ENCODE assay signal across 10 cellular contexts in the genomic region with DNA sequence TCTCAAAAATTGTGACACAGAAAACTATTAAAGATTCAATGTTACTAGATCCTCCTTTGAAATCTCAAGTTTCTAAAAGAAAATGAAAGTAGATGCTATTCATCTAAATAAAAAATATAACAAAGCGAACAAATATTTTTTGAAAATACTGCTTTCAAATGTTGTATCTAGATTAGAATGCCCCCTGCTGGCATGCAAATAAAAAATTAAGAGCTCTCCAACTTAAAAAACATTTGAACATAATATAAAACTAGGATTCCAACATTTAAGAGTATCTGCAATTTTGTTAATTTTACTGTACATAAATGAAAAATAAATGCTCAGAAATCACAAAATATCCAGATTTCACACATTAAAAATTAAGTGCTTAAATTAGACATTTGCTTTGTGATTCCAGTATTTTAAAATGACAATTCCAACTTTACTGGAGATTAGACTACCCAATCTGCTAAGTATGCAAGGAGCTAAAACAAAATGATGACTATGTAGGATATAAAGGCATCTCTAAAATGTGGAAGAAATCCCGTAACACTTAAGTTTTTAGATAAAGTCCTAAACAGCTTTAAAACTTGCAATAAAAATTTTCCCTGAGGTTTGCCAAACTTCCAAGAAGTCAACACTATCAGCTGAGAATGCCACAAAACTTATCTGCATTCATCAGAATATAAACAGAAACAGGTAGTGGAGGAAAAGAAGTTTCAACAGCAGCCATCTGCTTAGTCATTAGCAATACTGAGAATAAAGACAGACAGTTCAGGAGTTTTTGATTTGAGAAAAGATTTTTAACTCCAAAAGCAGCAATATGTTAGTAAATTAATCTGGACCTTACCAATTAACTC. TPM values are rescaled to one million over a fixed set of nuclear protein-coding genes. Genes with fewer than 3 reads are reported as not detected.
DNase-seq lines count a peak whose midpoint lies in the region; ATAC-seq and TF ChIP-seq lines count a peak whose summit lies in the region.
"Had no signal": no experiment of that assay in that cellular context is flagged by ENCODE, and none has a peak within 500 bp of the region (broad histone marks: within the 10 kb centered on the region; RNA-seq: fewer than 3 reads in every experiment).

No MANE protein-coding gene starts in this region.

- no peak overlapping the region for H2BK5ac ChIP-seq in H9 (ENCODE audit: insufficient read length, low read length)

- H2AFZ ChIP-seq in H9 (ENCODE audit: low read length) = no peak overlapping the region

- no peak overlapping the region for H3K56ac ChIP-seq in H9 (ENCODE audit: insufficient read length, low read depth, low read length)

- H3K4me1 ChIP-seq in H9 (ENCODE audit: insufficient read depth, low read length) (no peaks in the 10 kb centered on the region; the same call in 1 of the 2 replicates), left lung (peaks cover 5 to 31% of the 10 kb centered on the region in 2 donors)

- H3K36me3 Mint-ChIP-seq in H9 (ENCODE audit: insufficient read depth in 1 of 3, low read depth in 3 of 3) = peaks cover 35 to 70% (median 67%) of the 10 kb centered on the region in 3 experiments
- H3K36me3 Mint-ChIP-seq in activated T-helper 2 cell treated with anti-CD3 and anti-CD28 coated beads, Interferon-gamma antibody, Interleukin-2, Interleukin-4, amounts not matched to agents 10 μg/mL and 5 μg/mL and 100 μg/mL, durations not matched to agents 14 hours and 24 hours and 36 hours (ENCODE audit: low read depth) = peaks cover 73% of the 10 kb centered on the region

- peaks cover 6% of the 10 kb centered on the region for H3K79me1 ChIP-seq in H9 (ENCODE audit: insufficient read depth, low read depth, low read length, poor library complexity, severe bottlenecking)

- H2BK20ac ChIP-seq in H9 (ENCODE audit: low read depth, low read length, poor library complexity, severe bottlenecking) = no peak overlapping the region

- no peaks in the 10 kb centered on the region for H3K27me3 ChIP-seq in H9 (ENCODE audit: insufficient read depth, low read length)
- no peaks in the 10 kb centered on the region for H3K27me3 ChIP-seq in left lung

- H3K23ac ChIP-seq in H9 (ENCODE audit: insufficient read length, low read depth, low read length) = no peak overlapping the region

- H4K8ac ChIP-seq in H9 (replicated peaks; ENCODE audit: insufficient read length, low read depth, low read length) = no peak overlapping the region

- peaks cover 48 to 65% of the 10 kb centered on the region in 2 experiments for H3K4me1 Mint-ChIP-seq in H9
- H3K4me1 Mint-ChIP-seq in activated T-helper 2 cell treated with anti-CD3 and anti-CD28 coated beads, Interferon-gamma antibody, Interleukin-2, Interleukin-4, amounts not matched to agents 10 μg/mL and 5 μg/mL and 100 μg/mL, durations not matched to agents 14 hours and 24 hours and 36 hours (ENCODE audit: low read depth) = peaks cover 44% of the 10 kb centered on the region

- H3K18ac ChIP-seq in H9 (ENCODE audit: insufficient read length, low read depth, low read length) = no peak overlapping the region

- TF ChIP-seq CTCF in H9 (conservative IDR thresholded peaks at IDR 0.05) (peak; percentile 29; the same call in 1 of the 3 replicates), left lung (IDR thresholded peaks at IDR 0.05) (peak in 1 of 2 donors; percentile 15)

- H3K9me3 ChIP-seq in H9 (ENCODE audit: control insufficient read depth, low read depth, low read length) (no peaks in the 10 kb centered on the region), left lung (no peaks in the 10 kb centered on the region)

- no peak overlapping the region for H3T11ph ChIP-seq in H9 (ENCODE audit: low read length)

- no peak overlapping the region for H3K27ac ChIP-seq in H9 (ENCODE audit: insufficient read length, low read depth, low read length)
- peak overlapping the region in 1 of 2 donors; percentile 9 for H3K27ac ChIP-seq in left lung

- peaks cover 0 to 60% of the 10 kb centered on the region in 2 donors for H3K36me3 ChIP-seq in left lung

- H4K91ac ChIP-seq in H9 (ENCODE audit: insufficient read length, low read depth, low read length) = no peak overlapping the region

- WGBS in H9 (ENCODE audit: extremely low coverage, insufficient read length, low lambda C conversion rate) = no CpG with 5 or more reads among the region's 2 CpGs

- no peak overlapping the region for H3K9ac ChIP-seq in H9 (ENCODE audit: extremely low read depth, insufficient read length, low read length)

- H4K5ac ChIP-seq in H9 (ENCODE audit: insufficient read length, low read depth, low read length) = no peak overlapping the region

- no peak overlapping the region for H3K4me3 ChIP-seq in left lung

- DNase-seq in AML-193 (lab: John Stamatoyannopoulos, UW) (peak; percentile 8 to 22), H9 (no peak), amniotic epithelial cell (ENCODE audit: low read depth) (peak; percentile 91), left lung (no peak), NCI-H2196 treated with DMSO at 0.1 percent for 48 hours (lab: John Stamatoyannopoulos, UW; ENCODE audit: unreplicated experiment) (no peak), AG08396 (ENCODE audit: low spot score) (no peak), mesenteric fat pad (ENCODE audit: low spot score) (no peak)
- no peak for DNase-seq in activated T-helper 2 cell treated with anti-CD3 and anti-CD28 coated beads, Interferon-gamma antibody, Interleukin-2, Interleukin-4, amounts not matched to agents 10 μg/mL and 5 μg/mL and 100 μg/mL, durations not matched to agents 14 hours and 24 hours and 36 hours (ENCODE audit: low spot score)
- DNase-seq: activated T-cell treated with anti-CD3 and anti-CD28 coated beads, Interleukin-2, amount 50 U/mL, for 48 hours; NCI-H774 had no signal

- H3K27ac Mint-ChIP-seq in H9 = peak overlapping the region in 1 of 3 experiments; percentile 85; a peak in 1 of 7 replicates
- H3K27ac Mint-ChIP-seq in activated T-helper 2 cell treated with anti-CD3 and anti-CD28 coated beads, Interferon-gamma antibody, Interleukin-2, Interleukin-4, amounts not matched to agents 10 μg/mL and 5 μg/mL and 100 μg/mL, durations not matched to agents 14 hours and 24 hours and 36 hours = no peak overlapping the region

- intact Hi-C loops in left lung (cut with DNase I) = no loop called here
- intact Hi-C loops in activated T-helper 2 cell treated with anti-CD3 and anti-CD28 coated beads, Interferon-gamma antibody, Interleukin-2, Interleukin-4, amounts not matched to agents 10 μg/mL and 5 μg/mL and 100 μg/mL, durations not matched to agents 14 hours and 24 hours and 36 hours (cut with micrococcal nuclease) = no loop called here

- no peaks in the 10 kb centered on the region for H4K20me1 ChIP-seq in H9 (ENCODE audit: control insufficient read depth, insufficient read depth, insufficient read length)

- H2AK5ac ChIP-seq in H9 (ENCODE audit: insufficient read length, low read length) = no peak overlapping the region

- no peak overlapping the region for H3K4ac ChIP-seq in H9 (ENCODE audit: low read depth, low read length)

- peaks cover 29% of the 10 kb centered on the region for H3K79me2 ChIP-seq in H9 (ENCODE audit: insufficient read depth, low read length)

- no peaks in the 10 kb centered on the region for H3K23me2 ChIP-seq in H9 (ENCODE audit: insufficient read length, low read depth, low read length, poor library complexity, severe bottlenecking)

- H3K27me3 Mint-ChIP-seq in H9 (ENCODE audit: low read depth) = no peaks in the 10 kb centered on the region
- no peaks in the 10 kb centered on the region for H3K27me3 Mint-ChIP-seq in activated T-helper 2 cell treated with anti-CD3 and anti-CD28 coated beads, Interferon-gamma antibody, Interleukin-2, Interleukin-4, amounts not matched to agents 10 μg/mL and 5 μg/mL and 100 μg/mL, durations not matched to agents 14 hours and 24 hours and 36 hours (ENCODE audit: low read depth)

- H2BK12ac ChIP-seq in H9 (ENCODE audit: insufficient read length, low read depth, low read length) = no peak overlapping the region

- H2BK120ac ChIP-seq in H9 (ENCODE audit: low read depth, low read length, poor library complexity, severe bottlenecking) = no peak overlapping the region

- H3K14ac ChIP-seq in H9 (ENCODE audit: insufficient read depth, low read length) = no peak overlapping the region

- peak overlapping the region in 1 of 2 experiments; percentile 31; a peak in 1 of 5 replicates for H3K4me3 Mint-ChIP-seq in H9
- no peak overlapping the region for H3K4me3 Mint-ChIP-seq in activated T-helper 2 cell treated with anti-CD3 and anti-CD28 coated beads, Interferon-gamma antibody, Interleukin-2, Interleukin-4, amounts not matched to agents 10 μg/mL and 5 μg/mL and 100 μg/mL, durations not matched to agents 14 hours and 24 hours and 36 hours (ENCODE audit: low read depth)

- H3K9me3 Mint-ChIP-seq in H9 = no peaks in the 10 kb centered on the region
- no peaks in the 10 kb centered on the region for H3K9me3 Mint-ChIP-seq in activated T-helper 2 cell treated with anti-CD3 and anti-CD28 coated beads, Interferon-gamma antibody, Interleukin-2, Interleukin-4, amounts not matched to agents 10 μg/mL and 5 μg/mL and 100 μg/mL, durations not matched to agents 14 hours and 24 hours and 36 hours

- no peak overlapping the region for H3K4me2 ChIP-seq in H9 (ENCODE audit: insufficient read depth, insufficient read length, low read length)

- peak; percentile 18 for ATAC-seq in left lung

- no peak overlapping the region for H2BK15ac ChIP-seq in H9 (ENCODE audit: low read depth, low read length)

RNA-seq across cellular contexts. Expression of a gene that starts 32.6 kb away (rescaled TPM):
- total RNA-seq in H9 (2021) = 286 and 287 TPM in 2 replicates
- 100 to 1,000 TPM in 1 of 2 donors, 10 to 100 TPM in 1; 89.8 to 128 TPM for total RNA-seq in left lung
- total RNA-seq in mesenteric fat pad = 112 TPM
- total RNA-seq in activated T-helper 2 cell treated with anti-CD3 and anti-CD28 coated beads, Interferon-gamma antibody, Interleukin-2, Interleukin-4, amounts not matched to agents 10 μg/mL and 5 μg/mL and 100 μg/mL, durations not matched to agents 14 hours and 24 hours and 36 hours = 233 and 239 TPM in 2 replicates

Comparison
In these comparisons a context has a peak if more than half of its experiments do, and no peak if none do; other contexts are left out.
1. DNase-seq: peak in AML-193 (2 of 2) and amniotic epithelial cell (single experiment); none in H9 (single experiment), left lung (0 of 2), NCI-H2196 treated with DMSO at 0.1 percent for 48 hours (single experiment), AG08396 (single experiment), mesenteric fat pad (single experiment) and activated T-helper 2 cell treated with anti-CD3 and anti-CD28 coated beads, Interferon-gamma antibody, Interleukin-2, Interleukin-4, amounts not matched to agents 10 μg/mL and 5 μg/mL and 100 μg/mL, durations not matched to agents 14 hours and 24 hours and 36 hours (single experiment).